In the genomic region with DNA sequence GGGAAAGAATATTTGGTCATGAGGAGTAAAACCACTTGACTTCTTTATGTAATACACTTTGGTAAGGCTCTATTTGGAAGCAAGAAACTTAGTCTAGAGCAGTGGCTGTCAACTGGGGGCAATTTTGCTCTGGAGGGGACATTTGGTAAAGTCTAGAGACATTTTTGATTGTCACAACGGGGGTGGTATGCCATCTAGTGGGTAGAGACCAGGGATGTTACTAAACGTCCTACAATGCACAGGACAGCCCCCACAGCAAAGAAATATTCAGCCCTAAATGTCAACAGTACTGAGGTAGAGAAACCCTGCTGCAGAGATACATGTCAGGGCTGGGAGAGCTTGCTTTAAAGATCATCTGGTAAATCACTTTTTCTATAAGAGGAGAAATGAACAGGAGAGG, we compare ENCODE assay signal across 12 cellular contexts.
A peak's percentile ranks its signal among the peaks of the same experiment; 100 is the strongest.
DNase-seq lines count a peak whose midpoint lies in the region; ATAC-seq, FAIRE-seq and TF ChIP-seq lines count a peak whose summit lies in the region.
"Had no signal": no experiment of that assay in that cellular context is flagged by ENCODE, and none has a peak within 500 bp of the region (broad histone marks: within the 10 kb centered on the region; RNA-seq: fewer than 3 reads in every experiment).

No MANE protein-coding gene starts in this region.

- no peaks in the 10 kb centered on the region for H3K4me1 ChIP-seq in RWPE2 (ENCODE audit: insufficient read depth, poor library complexity, severe bottlenecking)

- H3K4me3 ChIP-seq in RWPE2 (ENCODE audit: severe bottlenecking) (no peak overlapping the region), foreskin fibroblast (ENCODE audit: low read depth in 1 of 2, low read length in 2 of 2) (no peak overlapping the region)

- H3K27ac ChIP-seq in RWPE2 (ENCODE audit: poor library complexity, severe bottlenecking): no peak overlapping the region

- FAIRE-seq in GM18507 (lab: Jason Lieb, UNC): peak; percentile 42
- FAIRE-seq: A204.1, kidney had no signal

- no peaks in the 10 kb centered on the region for H3K9me3 ChIP-seq in RWPE2 (ENCODE audit: severe bottlenecking)

- ATAC-seq in RWPE2 (ENCODE audit: low read depth) (no peak), HG03280 (IDR thresholded peaks at IDR 0.05; ENCODE audit: unreplicated experiment) (no peak)

- TF ChIP-seq CTCF in RWPE2 (IDR thresholded peaks at IDR 0.05; ENCODE audit: poor library complexity, severe bottlenecking) (peak; percentile 32), foreskin fibroblast (IDR thresholded peaks at IDR 0.05; ENCODE audit: low read depth, low read length) (no peak)

- H3K27me3 ChIP-seq in RWPE2 (ENCODE audit: insufficient read depth, poor library complexity, severe bottlenecking): no peaks in the 10 kb centered on the region

- peak; percentile 28 for DNase-seq in DMS53 (lab: John Stamatoyannopoulos, UW)
- DNase-seq in DMS53 treated with DMSO at 0.1 percent for 48 hours (lab: John Stamatoyannopoulos, UW; ENCODE audit: unreplicated experiment): no peak
- no peak for DNase-seq in GM18507 (ENCODE audit: extremely low spot score, insufficient read length, low read depth)
- DNase-seq in RWPE2 (ENCODE audit: low spot score): no peak
- DNase-seq in foreskin fibroblast: peak; percentile 4 to 35
- DNase-seq in stimulated activated CD4-positive, alpha-beta T cell treated with anti-CD3 and anti-CD28 coated beads, Interleukin-1b, Interleukin-23, amount 100 ng/mL, for 48 hours: no peak
- DNase-seq in iPS-NIHi7 (ENCODE audit: extremely low spot score): no peak
- DNase-seq: kidney; NCI-H2081; stimulated activated naive B cell treated with anti-CD40 and anti-IgM and Interleukin-4, amounts not matched to agents 10 μg/mL and 1 μg/mL and 100 μg/mL, for 72 hours had no signal

- H3K36me3 ChIP-seq in RWPE2 (ENCODE audit: low read depth): peaks cover 32% of the 10 kb centered on the region

Comparison
In these comparisons a context has a peak if more than half of its experiments do, and no peak if none do; other contexts are left out.
1. DNase-seq: peak in DMS53 (single experiment) and foreskin fibroblast (2 of 2); none in DMS53 treated with DMSO at 0.1 percent for 48 hours (single experiment), GM18507 (single experiment), RWPE2 (single experiment), stimulated activated CD4-positive, alpha-beta T cell treated with anti-CD3 and anti-CD28 coated beads, Interleukin-1b, Interleukin-23, amount 100 ng/mL, for 48 hours (single experiment) and iPS-NIHi7 (single experiment).